ENCODE assay signal across 8 cellular contexts in genomic region chr16:30409125-30410060, GRCh38. TPM values are rescaled to one million over a fixed set of nuclear protein-coding genes. Genes with fewer than 3 reads are reported as not detected.
DNase-seq lines count a peak whose midpoint lies in the region; ATAC-seq lines count a peak whose summit lies in the region.

No MANE protein-coding gene starts in this region.

- peak; percentile 37 for ATAC-seq in HG03045 (IDR thresholded peaks at IDR 0.05; ENCODE audit: unreplicated experiment)
- no peak for ATAC-seq in GM19351 (IDR thresholded peaks at IDR 0.05; ENCODE audit: unreplicated experiment)

- DNase-seq in DMS79 (lab: John Stamatoyannopoulos, UW) (peak; percentile 60), NCI-H460 (ENCODE audit: extremely low read depth, low read depth) (peak; percentile 90), kidney tubule cell (ENCODE audit: low spot score) (peak; percentile 87)
- peak; percentile 87 for DNase-seq in activated CD4-positive, alpha-beta T cell treated with anti-CD3 and anti-CD28 coated beads for 1 hour
- peak; percentile 85 for DNase-seq in central memory CD4-positive, alpha-beta T cell
- DNase-seq in stimulated activated CD4-positive, alpha-beta T cell treated with anti-CD3 and anti-CD28 coated beads, Interleukin-1b, Interleukin-23, amount 100 ng/mL, for 24 hours (ENCODE audit: low read depth in 4 of 4, low spot score in 1 of 4), result peak; percentile 84 to 91 (median 86)

RNA-seq across cellular contexts. Expression of gene ZNF771, which starts 2.0 kb away (rescaled TPM):
- 6.2 and 6.4 TPM in 2 replicates for total RNA-seq in NCI-H460 (2014; rRNA removed; shearing (Covaris generic))
- polyA plus RNA-seq in NCI-H460 (2014; cell fraction: nucleus; rRNA removed), result 12.5 and 21.7 TPM in 2 replicates

RNA-seq across cellular contexts. Expression of gene ZNF48, which starts 14.2 kb away (rescaled TPM):
- 8.3 and 8.4 TPM in 2 replicates for total RNA-seq in NCI-H460 (2014; rRNA removed; shearing (Covaris generic))
- 6.5 and 12.0 TPM in 2 replicates for polyA plus RNA-seq in NCI-H460 (2014; cell fraction: nucleus; rRNA removed)

RNA-seq across cellular contexts. Expression of gene DCTPP1, which starts 20.4 kb away (rescaled TPM):
- total RNA-seq in NCI-H460 (2014; rRNA removed; shearing (Covaris generic)), result 29.9 and 35.9 TPM in 2 replicates
- polyA plus RNA-seq in NCI-H460 (2014; cell fraction: nucleus; rRNA removed), result 67.3 and 86.3 TPM in 2 replicates

RNA-seq across cellular contexts. Expression of gene SEPTIN1, which starts 27.0 kb away (rescaled TPM):
- 0.26 TPM in 1 of 2 replicates, not detected in the other for total RNA-seq in NCI-H460 (2014; rRNA removed; shearing (Covaris generic))
- polyA plus RNA-seq in NCI-H460 (2014; cell fraction: nucleus; rRNA removed), result not detected in 2 replicates

RNA-seq across cellular contexts. Expression of gene MYL11, which starts 34.8 kb away (rescaled TPM):
- not detected in 2 replicates for total RNA-seq in NCI-H460 (2014; rRNA removed; shearing (Covaris generic))
- polyA plus RNA-seq in NCI-H460 (2014; cell fraction: nucleus; rRNA removed), result not detected in 2 replicates
